10 cellular contexts compared by ENCODE assay signal in genomic region chr3:196640501-196640968, GRCh38. TPM values are rescaled to one million over a fixed set of nuclear protein-coding genes. Genes with fewer than 3 reads are reported as not detected.
DNase-seq lines count a peak whose midpoint lies in the region; ATAC-seq and TF ChIP-seq lines count a peak whose summit lies in the region.
"Had no signal": no experiment of that assay in that cellular context is flagged by ENCODE, and none has a peak within 500 bp of the region (broad histone marks: within the 10 kb centered on the region; RNA-seq: fewer than 3 reads in every experiment).

No MANE protein-coding gene starts in this region.

- H3K4me1 Mint-ChIP-seq in T-helper 2 cell treated with Interferon-gamma antibody and Interleukin-4, amounts not matched to agents 5 μg/mL and 100 μg/mL, for 36 hours (ENCODE audit: low read depth) = peaks cover 60% of the 10 kb centered on the region
- peaks cover 32% of the 10 kb centered on the region for H3K4me1 Mint-ChIP-seq in endothelial cell (ENCODE audit: unreplicated experiment)

- H3K9me3 Mint-ChIP-seq in T-helper 2 cell treated with Interferon-gamma antibody and Interleukin-4, amounts not matched to agents 5 μg/mL and 100 μg/mL, for 36 hours = no peaks in the 10 kb centered on the region
- H3K9me3 Mint-ChIP-seq in endothelial cell (ENCODE audit: unreplicated experiment) = no peaks in the 10 kb centered on the region

- TF ChIP-seq POLR2A in stomach (IDR thresholded peaks at IDR 0.05) = no peak

- H3K27me3 Mint-ChIP-seq in T-helper 2 cell treated with Interferon-gamma antibody and Interleukin-4, amounts not matched to agents 5 μg/mL and 100 μg/mL, for 36 hours (ENCODE audit: low read depth) = no peaks in the 10 kb centered on the region
- H3K27me3 Mint-ChIP-seq in endothelial cell (ENCODE audit: unreplicated experiment) = peaks cover 8% of the 10 kb centered on the region

- no peak for ATAC-seq in GM18867 (IDR thresholded peaks at IDR 0.05; ENCODE audit: unreplicated experiment)

- DNase-seq in NOMO-1 treated with DMSO at 0.1 percent for 48 hours (lab: John Stamatoyannopoulos, UW; ENCODE audit: unreplicated experiment) (peak; percentile 35), NOMO-1 treated with dmso at 0.1 percent for 144 hours (lab: John Stamatoyannopoulos, UW; ENCODE audit: unreplicated experiment) (no peak), endothelial cell (ENCODE audit: low spot score) (no peak), stomach (no peak), NCI-H2171 treated with DMSO at 0.1 percent for 48 hours (lab: John Stamatoyannopoulos, UW) (no peak)
- no peak for DNase-seq in T-helper 2 cell treated with Interferon-gamma antibody and Interleukin-4, amounts not matched to agents 5 μg/mL and 100 μg/mL, for 36 hours (ENCODE audit: low spot score)
- no peak for DNase-seq in effector CD8-positive, alpha-beta T cell (lab: John Stamatoyannopoulos, UW)
- DNase-seq: ovary had no signal

- H3K4me3 ChIP-seq in stomach = peak overlapping the region; percentile 51 to 62 (median 58)

- intact Hi-C loops in stomach (cut with DNase I; ENCODE audit: low total_unique reads) = no loop called here

- peak overlapping the region; percentile 92 for H3K27ac Mint-ChIP-seq in T-helper 2 cell treated with Interferon-gamma antibody and Interleukin-4, amounts not matched to agents 5 μg/mL and 100 μg/mL, for 36 hours
- no peak overlapping the region for H3K27ac Mint-ChIP-seq in endothelial cell (ENCODE audit: unreplicated experiment)

- no peaks in the 10 kb centered on the region for H3K9me3 ChIP-seq in stomach
- H3K9me3 ChIP-seq: ovary had no signal

- H3K36me3 Mint-ChIP-seq in T-helper 2 cell treated with Interferon-gamma antibody and Interleukin-4, amounts not matched to agents 5 μg/mL and 100 μg/mL, for 36 hours (ENCODE audit: low read depth) = peaks cover 64% of the 10 kb centered on the region
- peaks cover 4% of the 10 kb centered on the region for H3K36me3 Mint-ChIP-seq in endothelial cell (ENCODE audit: low read depth, unreplicated experiment)

- H3K27me3 ChIP-seq in stomach = peaks cover 0 to 16% (median 7%) of the 10 kb centered on the region in 3 donors
- H3K27me3 ChIP-seq: ovary had no signal

- WGBS in stomach, 5 donors = 55 to 74% (median 70%) methylated on average over 19 to 20 of the region's 20 CpGs

- H3K4me1 ChIP-seq in stomach = peaks cover 0 to 41% (median 12%) of the 10 kb centered on the region in 4 donors

- TF ChIP-seq CTCF in endothelial cell (IDR thresholded peaks at IDR 0.05; ENCODE audit: unreplicated experiment) = no peak
- TF ChIP-seq CTCF in stomach (IDR thresholded peaks at IDR 0.05) = no peak

- H3K36me3 ChIP-seq in stomach = no peaks in the 10 kb centered on the region
- H3K36me3 ChIP-seq: ovary had no signal

- peak overlapping the region; percentile 9 to 84 (median 80) for H3K27ac ChIP-seq in stomach
- H3K27ac ChIP-seq: 22Rv1, ovary had no signal

- no peak for TF ChIP-seq EP300 in stomach (IDR thresholded peaks at IDR 0.05)

- peak overlapping the region; percentile 87 for H3K4me3 Mint-ChIP-seq in T-helper 2 cell treated with Interferon-gamma antibody and Interleukin-4, amounts not matched to agents 5 μg/mL and 100 μg/mL, for 36 hours
- H3K4me3 Mint-ChIP-seq in endothelial cell (ENCODE audit: unreplicated experiment) = peak overlapping the region; percentile 47

RNA-seq across cellular contexts. Expression of gene NRROS, which starts 1.0 kb away (rescaled TPM):
- total RNA-seq in endothelial cell (ENCODE audit: unreplicated experiment) (18.6 TPM), stomach (1 to 10 TPM in 3 of 5 donors, under 1 TPM in 1, not detected in 1; 0.45 to 5.5 (median 1.6) TPM)
- 1 to 10 TPM in 2 of 3 donors, under 1 TPM in 1; 0.85 to 1.4 (median 1.3) TPM for polyA plus RNA-seq in stomach
